11 cellular contexts compared by ENCODE assay signal in the genomic region with DNA sequence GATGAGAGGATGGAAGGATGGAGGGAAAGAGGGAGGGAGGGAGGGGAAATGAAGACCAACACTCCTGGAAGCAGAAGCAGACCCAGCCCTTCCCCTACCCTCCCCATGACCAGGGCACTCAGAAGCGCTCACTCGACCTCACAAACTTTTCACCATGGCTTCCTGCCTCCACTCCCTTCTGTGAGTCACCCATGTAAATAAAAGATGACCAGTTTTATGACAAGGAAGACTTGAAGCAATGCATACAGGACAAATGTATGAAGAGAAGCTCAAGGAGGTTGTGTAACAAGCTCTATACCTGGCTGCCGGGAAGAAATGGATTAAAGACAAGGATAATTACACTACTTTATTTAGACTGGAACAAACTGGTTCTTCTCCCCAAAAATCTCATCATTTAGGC.
DNase-seq lines count a peak whose midpoint lies in the region; ATAC-seq, FAIRE-seq and TF ChIP-seq lines count a peak whose summit lies in the region.
"Had no signal": no experiment of that assay in that cellular context is flagged by ENCODE, and none has a peak within 500 bp of the region (broad histone marks: within the 10 kb centered on the region; RNA-seq: fewer than 3 reads in every experiment).

No MANE protein-coding gene starts in this region.

- intact Hi-C loops in upper lobe of right lung (cut with DNase I) (no loop called here), gastrocnemius medialis (cut with DNase I; ENCODE audit: low total_unique reads) (no loop called here), kidney (cut with DNase I) (no loop called here)

- DNase-seq in SIG-M5 treated with dmso at 0.1 percent for 504 hours (lab: John Stamatoyannopoulos, UW; ENCODE audit: unreplicated experiment) (peak; percentile 70), SIG-M5 (lab: John Stamatoyannopoulos, UW) (no peak), SW480 (ENCODE audit: low spot score) (peak; percentile 81), fibroblast of the aortic adventitia (ENCODE audit: low read depth) (peak; percentile 28), upper lobe of right lung (no peak), gastrocnemius medialis (no peak), kidney (no peak)
- DNase-seq: anterior cingulate cortex, glutamatergic neuron had no signal

- H3K9ac ChIP-seq in kidney (ENCODE audit: low read length in 2 of 2): no peak overlapping the region

- ATAC-seq in upper lobe of right lung (peak; percentile 74), gastrocnemius medialis (no peak), GM21381 (IDR thresholded peaks at IDR 0.05; ENCODE audit: unreplicated experiment) (no peak)

- no peak for TF ChIP-seq CTCF in fibroblast of the aortic adventitia (IDR thresholded peaks at IDR 0.05; ENCODE audit: insufficient read depth, low read length)
- TF ChIP-seq CTCF in upper lobe of right lung (IDR thresholded peaks at IDR 0.05): no peak
- TF ChIP-seq CTCF in gastrocnemius medialis (IDR thresholded peaks at IDR 0.05 in 4 of 5, conservative IDR thresholded peaks at IDR 0.05 in 1 of 5): no peak
- no peak for TF ChIP-seq CTCF in kidney (IDR thresholded peaks at IDR 0.05; ENCODE audit: borderline replicate concordance, extremely low read depth, insufficient read depth)

- FAIRE-seq in kidney (lab: Jason Lieb, UNC): no peak
- FAIRE-seq: A204.1 had no signal

- in situ Hi-C loops in gastrocnemius medialis (cut with MboI; ENCODE audit: low sequenced_read_pairs in 4 of 4): no loop called here

- no peak overlapping the region for H3K4me3 ChIP-seq in fibroblast of the aortic adventitia (ENCODE audit: low read depth, low read length)
- H3K4me3 ChIP-seq in upper lobe of right lung: no peak overlapping the region
- no peak overlapping the region for H3K4me3 ChIP-seq in gastrocnemius medialis
- H3K4me3 ChIP-seq in kidney (ENCODE audit: low read length in 2 of 2): no peak overlapping the region

- H3K27ac ChIP-seq in upper lobe of right lung (no peak overlapping the region), gastrocnemius medialis (no peak overlapping the region), kidney (ENCODE audit: low read depth in 2 of 2, low read length in 2 of 2) (no peak overlapping the region)

- TF ChIP-seq POLR2A in gastrocnemius medialis (IDR thresholded peaks at IDR 0.05): no peak

- no peaks in the 10 kb centered on the region for H3K4me1 ChIP-seq in upper lobe of right lung
- H3K4me1 ChIP-seq in gastrocnemius medialis: no peaks in the 10 kb centered on the region
- H3K4me1 ChIP-seq in kidney (ENCODE audit: control insufficient read depth in 1 of 2, insufficient read depth in 1 of 2, low read depth in 1 of 2, low read length in 2 of 2): no peaks in the 10 kb centered on the region

- H3K27me3 ChIP-seq in upper lobe of right lung (no peaks in the 10 kb centered on the region), gastrocnemius medialis (no peaks in the 10 kb centered on the region)

- H3K9me3 ChIP-seq in upper lobe of right lung (no peaks in the 10 kb centered on the region), gastrocnemius medialis (peaks cover 0 to 5% (median 0%) of the 10 kb centered on the region in 3 donors), kidney (ENCODE audit: control insufficient read depth in 1 of 2, low read length in 2 of 2) (peaks cover 0 to under 1% of the 10 kb centered on the region in 2 donors)

- H3K36me3 ChIP-seq in upper lobe of right lung (peaks cover 75% of the 10 kb centered on the region), gastrocnemius medialis (peaks cover 0 to 54% of the 10 kb centered on the region in 2 donors), kidney (ENCODE audit: control insufficient read depth in 1 of 2, insufficient read depth in 2 of 2, low read length in 2 of 2) (peaks cover 15 to 43% of the 10 kb centered on the region in 2 donors)

Comparison
In these comparisons a context has a peak if more than half of its experiments do, and no peak if none do; other contexts are left out.
1. DNase-seq: peak in SIG-M5 treated with dmso at 0.1 percent for 504 hours (single experiment), SW480 (single experiment) and fibroblast of the aortic adventitia (single experiment); none in SIG-M5 (single experiment), upper lobe of right lung (single experiment), gastrocnemius medialis (0 of 2) and kidney (single experiment).